1 cellular context compared by ENCODE assay signal in the genomic region with DNA sequence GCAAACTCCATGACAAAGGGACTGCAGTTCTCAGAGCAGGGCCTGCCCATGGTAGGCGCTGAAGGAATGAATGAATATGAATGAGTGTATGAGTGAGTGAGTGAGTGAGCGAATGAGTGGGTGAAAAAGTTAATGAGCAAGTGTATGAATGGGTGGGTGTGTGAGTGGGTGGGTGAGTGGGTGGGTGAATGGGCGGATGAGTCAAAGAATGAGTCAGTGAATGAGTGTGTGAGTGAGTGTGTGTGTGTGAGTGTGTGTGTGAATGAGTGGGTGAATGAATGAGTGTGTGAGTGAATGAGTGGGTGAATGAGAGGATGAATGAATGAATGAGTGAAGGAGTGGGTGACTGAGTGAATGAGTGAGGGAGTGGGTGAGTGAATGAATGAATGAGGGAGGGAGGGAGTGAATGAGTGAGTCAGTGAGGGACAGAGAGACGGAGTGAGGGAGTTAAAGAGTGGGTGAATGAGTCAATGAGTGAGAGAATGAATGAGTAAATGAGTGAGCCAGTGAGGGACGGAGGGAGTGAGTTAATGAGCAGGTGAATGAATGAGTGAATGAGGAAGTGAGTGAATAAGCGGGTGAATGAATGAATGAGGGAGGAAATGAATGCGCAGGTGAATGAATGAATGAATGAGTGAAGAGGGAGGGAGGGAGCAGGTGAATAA.
TF ChIP-seq lines count a peak whose summit lies in the region.

No MANE protein-coding gene starts in this region.

TF ChIP-seq in GM12878, 131 proteins besides CTCF, POLR2A, EP300 and RAD21 (continues in another document):
- TF ChIP-seq, protein P1, sequence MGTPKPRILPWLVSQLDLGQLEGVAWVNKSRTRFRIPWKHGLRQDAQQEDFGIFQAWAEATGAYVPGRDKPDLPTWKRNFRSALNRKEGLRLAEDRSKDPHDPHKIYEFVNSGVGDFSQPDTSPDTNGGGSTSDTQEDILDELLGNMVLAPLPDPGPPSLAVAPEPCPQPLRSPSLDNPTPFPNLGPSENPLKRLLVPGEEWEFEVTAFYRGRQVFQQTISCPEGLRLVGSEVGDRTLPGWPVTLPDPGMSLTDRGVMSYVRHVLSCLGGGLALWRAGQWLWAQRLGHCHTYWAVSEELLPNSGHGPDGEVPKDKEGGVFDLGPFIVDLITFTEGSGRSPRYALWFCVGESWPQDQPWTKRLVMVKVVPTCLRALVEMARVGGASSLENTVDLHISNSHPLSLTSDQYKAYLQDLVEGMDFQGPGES (IDR thresholded peaks at IDR 0.05) = no peak
- TF ChIP-seq, protein P2, sequence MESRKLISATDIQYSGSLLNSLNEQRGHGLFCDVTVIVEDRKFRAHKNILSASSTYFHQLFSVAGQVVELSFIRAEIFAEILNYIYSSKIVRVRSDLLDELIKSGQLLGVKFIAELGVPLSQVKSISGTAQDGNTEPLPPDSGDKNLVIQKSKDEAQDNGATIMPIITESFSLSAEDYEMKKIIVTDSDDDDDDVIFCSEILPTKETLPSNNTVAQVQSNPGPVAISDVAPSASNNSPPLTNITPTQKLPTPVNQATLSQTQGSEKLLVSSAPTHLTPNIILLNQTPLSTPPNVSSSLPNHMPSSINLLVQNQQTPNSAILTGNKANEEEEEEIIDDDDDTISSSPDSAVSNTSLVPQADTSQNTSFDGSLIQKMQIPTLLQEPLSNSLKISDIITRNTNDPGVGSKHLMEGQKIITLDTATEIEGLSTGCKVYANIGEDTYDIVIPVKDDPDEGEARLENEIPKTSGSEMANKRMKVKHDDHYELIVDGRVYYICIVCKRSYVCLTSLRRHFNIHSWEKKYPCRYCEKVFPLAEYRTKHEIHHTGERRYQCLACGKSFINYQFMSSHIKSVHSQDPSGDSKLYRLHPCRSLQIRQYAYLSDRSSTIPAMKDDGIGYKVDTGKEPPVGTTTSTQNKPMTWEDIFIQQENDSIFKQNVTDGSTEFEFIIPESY (IDR thresholded peaks at IDR 0.05) = no peak
- TF ChIP-seq, protein P3, sequence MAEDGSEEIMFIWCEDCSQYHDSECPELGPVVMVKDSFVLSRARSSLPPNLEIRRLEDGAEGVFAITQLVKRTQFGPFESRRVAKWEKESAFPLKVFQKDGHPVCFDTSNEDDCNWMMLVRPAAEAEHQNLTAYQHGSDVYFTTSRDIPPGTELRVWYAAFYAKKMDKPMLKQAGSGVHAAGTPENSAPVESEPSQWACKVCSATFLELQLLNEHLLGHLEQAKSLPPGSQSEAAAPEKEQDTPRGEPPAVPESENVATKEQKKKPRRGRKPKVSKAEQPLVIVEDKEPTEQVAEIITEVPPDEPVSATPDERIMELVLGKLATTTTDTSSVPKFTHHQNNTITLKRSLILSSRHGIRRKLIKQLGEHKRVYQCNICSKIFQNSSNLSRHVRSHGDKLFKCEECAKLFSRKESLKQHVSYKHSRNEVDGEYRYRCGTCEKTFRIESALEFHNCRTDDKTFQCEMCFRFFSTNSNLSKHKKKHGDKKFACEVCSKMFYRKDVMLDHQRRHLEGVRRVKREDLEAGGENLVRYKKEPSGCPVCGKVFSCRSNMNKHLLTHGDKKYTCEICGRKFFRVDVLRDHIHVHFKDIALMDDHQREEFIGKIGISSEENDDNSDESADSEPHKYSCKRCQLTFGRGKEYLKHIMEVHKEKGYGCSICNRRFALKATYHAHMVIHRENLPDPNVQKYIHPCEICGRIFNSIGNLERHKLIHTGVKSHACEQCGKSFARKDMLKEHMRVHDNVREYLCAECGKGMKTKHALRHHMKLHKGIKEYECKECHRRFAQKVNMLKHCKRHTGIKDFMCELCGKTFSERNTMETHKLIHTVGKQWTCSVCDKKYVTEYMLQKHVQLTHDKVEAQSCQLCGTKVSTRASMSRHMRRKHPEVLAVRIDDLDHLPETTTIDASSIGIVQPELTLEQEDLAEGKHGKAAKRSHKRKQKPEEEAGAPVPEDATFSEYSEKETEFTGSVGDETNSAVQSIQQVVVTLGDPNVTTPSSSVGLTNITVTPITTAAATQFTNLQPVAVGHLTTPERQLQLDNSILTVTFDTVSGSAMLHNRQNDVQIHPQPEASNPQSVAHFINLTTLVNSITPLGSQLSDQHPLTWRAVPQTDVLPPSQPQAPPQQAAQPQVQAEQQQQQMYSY (CRISPR knock-in tag; IDR thresholded peaks at IDR 0.05) = no peak
- TF ChIP-seq, protein P4, sequence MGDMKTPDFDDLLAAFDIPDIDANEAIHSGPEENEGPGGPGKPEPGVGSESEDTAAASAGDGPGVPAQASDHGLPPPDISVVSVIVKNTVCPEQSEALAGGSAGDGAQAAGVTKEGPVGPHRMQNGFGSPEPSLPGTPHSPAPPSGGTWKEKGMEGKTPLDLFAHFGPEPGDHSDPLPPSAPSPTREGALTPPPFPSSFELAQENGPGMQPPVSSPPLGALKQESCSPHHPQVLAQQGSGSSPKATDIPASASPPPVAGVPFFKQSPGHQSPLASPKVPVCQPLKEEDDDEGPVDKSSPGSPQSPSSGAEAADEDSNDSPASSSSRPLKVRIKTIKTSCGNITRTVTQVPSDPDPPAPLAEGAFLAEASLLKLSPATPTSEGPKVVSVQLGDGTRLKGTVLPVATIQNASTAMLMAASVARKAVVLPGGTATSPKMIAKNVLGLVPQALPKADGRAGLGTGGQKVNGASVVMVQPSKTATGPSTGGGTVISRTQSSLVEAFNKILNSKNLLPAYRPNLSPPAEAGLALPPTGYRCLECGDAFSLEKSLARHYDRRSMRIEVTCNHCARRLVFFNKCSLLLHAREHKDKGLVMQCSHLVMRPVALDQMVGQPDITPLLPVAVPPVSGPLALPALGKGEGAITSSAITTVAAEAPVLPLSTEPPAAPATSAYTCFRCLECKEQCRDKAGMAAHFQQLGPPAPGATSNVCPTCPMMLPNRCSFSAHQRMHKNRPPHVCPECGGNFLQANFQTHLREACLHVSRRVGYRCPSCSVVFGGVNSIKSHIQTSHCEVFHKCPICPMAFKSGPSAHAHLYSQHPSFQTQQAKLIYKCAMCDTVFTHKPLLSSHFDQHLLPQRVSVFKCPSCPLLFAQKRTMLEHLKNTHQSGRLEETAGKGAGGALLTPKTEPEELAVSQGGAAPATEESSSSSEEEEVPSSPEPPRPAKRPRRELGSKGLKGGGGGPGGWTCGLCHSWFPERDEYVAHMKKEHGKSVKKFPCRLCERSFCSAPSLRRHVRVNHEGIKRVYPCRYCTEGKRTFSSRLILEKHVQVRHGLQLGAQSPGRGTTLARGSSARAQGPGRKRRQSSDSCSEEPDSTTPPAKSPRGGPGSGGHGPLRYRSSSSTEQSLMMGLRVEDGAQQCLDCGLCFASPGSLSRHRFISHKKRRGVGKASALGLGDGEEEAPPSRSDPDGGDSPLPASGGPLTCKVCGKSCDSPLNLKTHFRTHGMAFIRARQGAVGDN (IDR thresholded peaks at IDR 0.05) = no peak
- 0 out of 2 replicates have a peak, but pooled peaks have one; percentile 18 for TF ChIP-seq ATF7 (IDR thresholded peaks at IDR 0.05; ENCODE audit: low read depth)
- TF ChIP-seq, protein P5, sequence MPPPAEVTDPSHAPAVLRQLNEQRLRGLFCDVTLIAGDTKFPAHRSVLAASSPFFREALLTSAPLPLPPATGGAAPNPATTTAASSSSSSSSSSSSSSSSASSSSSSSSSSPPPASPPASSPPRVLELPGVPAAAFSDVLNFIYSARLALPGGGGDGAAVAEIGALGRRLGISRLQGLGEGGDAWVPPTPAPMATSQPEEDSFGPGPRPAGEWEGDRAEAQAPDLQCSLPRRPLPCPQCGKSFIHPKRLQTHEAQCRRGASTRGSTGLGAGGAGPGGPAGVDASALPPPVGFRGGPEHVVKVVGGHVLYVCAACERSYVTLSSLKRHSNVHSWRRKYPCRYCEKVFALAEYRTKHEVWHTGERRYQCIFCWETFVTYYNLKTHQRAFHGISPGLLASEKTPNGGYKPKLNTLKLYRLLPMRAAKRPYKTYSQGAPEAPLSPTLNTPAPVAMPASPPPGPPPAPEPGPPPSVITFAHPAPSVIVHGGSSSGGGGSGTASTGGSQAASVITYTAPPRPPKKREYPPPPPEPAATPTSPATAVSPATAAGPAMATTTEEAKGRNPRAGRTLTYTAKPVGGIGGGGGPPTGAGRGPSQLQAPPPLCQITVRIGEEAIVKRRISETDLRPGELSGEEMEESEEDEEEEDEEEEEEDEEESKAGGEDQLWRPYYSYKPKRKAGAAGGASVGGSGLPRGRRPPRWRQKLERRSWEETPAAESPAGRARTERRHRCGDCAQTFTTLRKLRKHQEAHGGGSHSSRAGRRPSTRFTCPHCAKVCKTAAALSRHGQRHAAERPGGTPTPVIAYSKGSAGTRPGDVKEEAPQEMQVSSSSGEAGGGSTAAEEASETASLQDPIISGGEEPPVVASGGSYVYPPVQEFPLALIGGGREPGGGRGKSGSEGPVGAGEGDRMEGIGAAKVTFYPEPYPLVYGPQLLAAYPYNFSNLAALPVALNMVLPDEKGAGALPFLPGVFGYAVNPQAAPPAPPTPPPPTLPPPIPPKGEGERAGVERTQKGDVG (CRISPR knock-in tag; IDR thresholded peaks at IDR 0.05) = no peak
- TF ChIP-seq FOXK2 (IDR thresholded peaks at IDR 0.05) = no peak
- no peak for TF ChIP-seq RBBP5 (conservative IDR thresholded peaks at IDR 0.05)
- no peak for TF ChIP-seq CHD1 (IDR thresholded peaks at IDR 0.05; ENCODE audit: low read depth, low read length)
- peak; percentile 99 for TF ChIP-seq ZNF24 (IDR thresholded peaks at IDR 0.05)
- TF ChIP-seq DPF2 (IDR thresholded peaks at IDR 0.05) = no peak
- no peak for TF ChIP-seq SIX5 (IDR thresholded peaks at IDR 0.05; ENCODE audit: low read depth, low read length, severe bottlenecking)
- no peak for TF ChIP-seq EED (IDR thresholded peaks at IDR 0.05; ENCODE audit: low read depth)
- TF ChIP-seq RELA (IDR thresholded peaks at IDR 0.05; ENCODE audit: borderline replicate concordance, partially characterized antibody) = no peak
- TF ChIP-seq SUZ12 (IDR thresholded peaks at IDR 0.05; ENCODE audit: unreplicated experiment) = no peak
- TF ChIP-seq, protein P6, sequence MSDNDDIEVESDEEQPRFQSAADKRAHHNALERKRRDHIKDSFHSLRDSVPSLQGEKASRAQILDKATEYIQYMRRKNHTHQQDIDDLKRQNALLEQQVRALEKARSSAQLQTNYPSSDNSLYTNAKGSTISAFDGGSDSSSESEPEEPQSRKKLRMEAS (IDR thresholded peaks at IDR 0.05; ENCODE audit: low read depth, low read length) = no peak
- peak; percentile 59 for TF ChIP-seq NBN (IDR thresholded peaks at IDR 0.05)
- TF ChIP-seq HDGF (IDR thresholded peaks at IDR 0.05) = peak; percentile 92
- TF ChIP-seq HDAC6 (IDR thresholded peaks at IDR 0.05; ENCODE audit: unreplicated experiment) = no peak
- TF ChIP-seq YY1 (IDR thresholded peaks at IDR 0.05; ENCODE audit: low read depth, low read length) = no peak
- TF ChIP-seq SMAD5 (IDR thresholded peaks at IDR 0.05; ENCODE audit: low read depth) = no peak
- no peak for TF ChIP-seq SRF (IDR thresholded peaks at IDR 0.05; ENCODE audit: low read depth in 2 of 2, low read length in 2 of 2)
- TF ChIP-seq NFIC (IDR thresholded peaks at IDR 0.05; ENCODE audit: low read depth, low read length) = no peak
- no peak for TF ChIP-seq YBX1 (IDR thresholded peaks at IDR 0.05)
- no peak for TF ChIP-seq TARDBP (IDR thresholded peaks at IDR 0.05; ENCODE audit: borderline replicate concordance)
- no peak for TF ChIP-seq CBX3 (IDR thresholded peaks at IDR 0.05; ENCODE audit: borderline replicate concordance, low read depth)
- TF ChIP-seq, protein P7, sequence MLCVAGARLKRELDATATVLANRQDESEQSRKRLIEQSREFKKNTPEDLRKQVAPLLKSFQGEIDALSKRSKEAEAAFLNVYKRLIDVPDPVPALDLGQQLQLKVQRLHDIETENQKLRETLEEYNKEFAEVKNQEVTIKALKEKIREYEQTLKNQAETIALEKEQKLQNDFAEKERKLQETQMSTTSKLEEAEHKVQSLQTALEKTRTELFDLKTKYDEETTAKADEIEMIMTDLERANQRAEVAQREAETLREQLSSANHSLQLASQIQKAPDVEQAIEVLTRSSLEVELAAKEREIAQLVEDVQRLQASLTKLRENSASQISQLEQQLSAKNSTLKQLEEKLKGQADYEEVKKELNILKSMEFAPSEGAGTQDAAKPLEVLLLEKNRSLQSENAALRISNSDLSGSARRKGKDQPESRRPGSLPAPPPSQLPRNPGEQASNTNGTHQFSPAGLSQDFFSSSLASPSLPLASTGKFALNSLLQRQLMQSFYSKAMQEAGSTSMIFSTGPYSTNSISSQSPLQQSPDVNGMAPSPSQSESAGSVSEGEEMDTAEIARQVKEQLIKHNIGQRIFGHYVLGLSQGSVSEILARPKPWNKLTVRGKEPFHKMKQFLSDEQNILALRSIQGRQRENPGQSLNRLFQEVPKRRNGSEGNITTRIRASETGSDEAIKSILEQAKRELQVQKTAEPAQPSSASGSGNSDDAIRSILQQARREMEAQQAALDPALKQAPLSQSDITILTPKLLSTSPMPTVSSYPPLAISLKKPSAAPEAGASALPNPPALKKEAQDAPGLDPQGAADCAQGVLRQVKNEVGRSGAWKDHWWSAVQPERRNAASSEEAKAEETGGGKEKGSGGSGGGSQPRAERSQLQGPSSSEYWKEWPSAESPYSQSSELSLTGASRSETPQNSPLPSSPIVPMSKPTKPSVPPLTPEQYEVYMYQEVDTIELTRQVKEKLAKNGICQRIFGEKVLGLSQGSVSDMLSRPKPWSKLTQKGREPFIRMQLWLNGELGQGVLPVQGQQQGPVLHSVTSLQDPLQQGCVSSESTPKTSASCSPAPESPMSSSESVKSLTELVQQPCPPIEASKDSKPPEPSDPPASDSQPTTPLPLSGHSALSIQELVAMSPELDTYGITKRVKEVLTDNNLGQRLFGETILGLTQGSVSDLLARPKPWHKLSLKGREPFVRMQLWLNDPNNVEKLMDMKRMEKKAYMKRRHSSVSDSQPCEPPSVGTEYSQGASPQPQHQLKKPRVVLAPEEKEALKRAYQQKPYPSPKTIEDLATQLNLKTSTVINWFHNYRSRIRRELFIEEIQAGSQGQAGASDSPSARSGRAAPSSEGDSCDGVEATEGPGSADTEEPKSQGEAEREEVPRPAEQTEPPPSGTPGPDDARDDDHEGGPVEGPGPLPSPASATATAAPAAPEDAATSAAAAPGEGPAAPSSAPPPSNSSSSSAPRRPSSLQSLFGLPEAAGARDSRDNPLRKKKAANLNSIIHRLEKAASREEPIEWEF (IDR thresholded peaks at IDR 0.05; ENCODE audit: insufficient replicate concordance, low read depth, low read length) = no peak
- TF ChIP-seq, protein P8, sequence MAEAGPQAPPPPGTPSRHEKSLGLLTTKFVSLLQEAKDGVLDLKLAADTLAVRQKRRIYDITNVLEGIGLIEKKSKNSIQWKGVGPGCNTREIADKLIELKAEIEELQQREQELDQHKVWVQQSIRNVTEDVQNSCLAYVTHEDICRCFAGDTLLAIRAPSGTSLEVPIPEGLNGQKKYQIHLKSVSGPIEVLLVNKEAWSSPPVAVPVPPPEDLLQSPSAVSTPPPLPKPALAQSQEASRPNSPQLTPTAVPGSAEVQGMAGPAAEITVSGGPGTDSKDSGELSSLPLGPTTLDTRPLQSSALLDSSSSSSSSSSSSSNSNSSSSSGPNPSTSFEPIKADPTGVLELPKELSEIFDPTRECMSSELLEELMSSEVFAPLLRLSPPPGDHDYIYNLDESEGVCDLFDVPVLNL (IDR thresholded peaks at IDR 0.05; ENCODE audit: low read depth, low read length) = no peak
- no peak for TF ChIP-seq SREBF1 (IDR thresholded peaks at IDR 0.05; ENCODE audit: low read length)
- TF ChIP-seq LARP7 (IDR thresholded peaks at IDR 0.05) = no peak
- TF ChIP-seq, protein P9, sequence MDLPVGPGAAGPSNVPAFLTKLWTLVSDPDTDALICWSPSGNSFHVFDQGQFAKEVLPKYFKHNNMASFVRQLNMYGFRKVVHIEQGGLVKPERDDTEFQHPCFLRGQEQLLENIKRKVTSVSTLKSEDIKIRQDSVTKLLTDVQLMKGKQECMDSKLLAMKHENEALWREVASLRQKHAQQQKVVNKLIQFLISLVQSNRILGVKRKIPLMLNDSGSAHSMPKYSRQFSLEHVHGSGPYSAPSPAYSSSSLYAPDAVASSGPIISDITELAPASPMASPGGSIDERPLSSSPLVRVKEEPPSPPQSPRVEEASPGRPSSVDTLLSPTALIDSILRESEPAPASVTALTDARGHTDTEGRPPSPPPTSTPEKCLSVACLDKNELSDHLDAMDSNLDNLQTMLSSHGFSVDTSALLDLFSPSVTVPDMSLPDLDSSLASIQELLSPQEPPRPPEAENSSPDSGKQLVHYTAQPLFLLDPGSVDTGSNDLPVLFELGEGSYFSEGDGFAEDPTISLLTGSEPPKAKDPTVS (IDR thresholded peaks at IDR 0.05; ENCODE audit: low read depth, low read length) = no peak
- no peak for TF ChIP-seq IKZF2 (IDR thresholded peaks at IDR 0.05)
